22 cellular contexts compared by ENCODE assay signal in genomic region chr17:41428591-41429326, GRCh38. TPM values are rescaled to one million over a fixed set of nuclear protein-coding genes. Genes with fewer than 3 reads are reported as not detected.
DNase-seq lines count a peak whose midpoint lies in the region; ATAC-seq and TF ChIP-seq lines count a peak whose summit lies in the region.
"Had no signal": no experiment of that assay in that cellular context is flagged by ENCODE, and none has a peak within 500 bp of the region (broad histone marks: within the 10 kb centered on the region; RNA-seq: fewer than 3 reads in every experiment).

No MANE protein-coding gene starts in this region.

- H3K4me3 Mint-ChIP-seq in HFFc6, result no peak overlapping the region
- H3K4me3 Mint-ChIP-seq: activated CD4-positive, alpha-beta T cell treated with anti-CD3 and anti-CD28 coated beads, Interleukin-2, amount 10 ng/mL, durations not matched to agents 7 days and 5 days had no signal

- no peaks in the 10 kb centered on the region for H3K9me3 Mint-ChIP-seq in HFFc6
- H3K9me3 Mint-ChIP-seq: activated CD4-positive, alpha-beta T cell treated with anti-CD3 and anti-CD28 coated beads, Interleukin-2, amount 10 ng/mL, durations not matched to agents 7 days and 5 days had no signal

- no peaks in the 10 kb centered on the region for H3K36me3 Mint-ChIP-seq in HFFc6 (ENCODE audit: low read depth)

- H3K27ac Mint-ChIP-seq in HFFc6, result no peak overlapping the region
- H3K27ac Mint-ChIP-seq: activated CD4-positive, alpha-beta T cell treated with anti-CD3 and anti-CD28 coated beads, Interleukin-2, amount 10 ng/mL, durations not matched to agents 7 days and 5 days had no signal

- DNase-seq in A172 (ENCODE audit: low spot score) (peak; percentile 40), HCEC 1CT (peak; percentile 45), amniotic epithelial cell (ENCODE audit: low read depth) (peak; percentile 82), islet precursor cell (peak; percentile 97), HFFc6 (no peak), NCI-H510A (lab: John Stamatoyannopoulos, UW) (no peak)
- DNase-seq: activated CD4-positive, alpha-beta T cell treated with anti-CD3 and anti-CD28 coated beads, Interleukin-2, amount 10 ng/mL, durations not matched to agents 7 days and 5 days; colonic mucosa; heart right ventricle; NCI-H1417 treated with DMSO at 0.1 percent for 48 hours; NCI-H69; right cardiac atrium; SHP77; stimulated activated CD4-positive, alpha-beta T cell treated with anti-CD3 and anti-CD28 coated beads, Interleukin-15, amount 100 ng/mL, for 24 hours; upper lobe of right lung had no signal

- TF ChIP-seq CTCF in HFFc6 (IDR thresholded peaks at IDR 0.05), result no peak

- peaks cover 22% of the 10 kb centered on the region for H3K4me1 Mint-ChIP-seq in HFFc6 (ENCODE audit: low read depth)
- H3K4me1 Mint-ChIP-seq: activated CD4-positive, alpha-beta T cell treated with anti-CD3 and anti-CD28 coated beads, Interleukin-2, amount 10 ng/mL, durations not matched to agents 7 days and 5 days had no signal

- ATAC-seq in GM21619 (IDR thresholded peaks at IDR 0.05; ENCODE audit: unreplicated experiment), result no peak
- ATAC-seq in HG02884 (IDR thresholded peaks at IDR 0.05; ENCODE audit: unreplicated experiment), result no peak
- ATAC-seq: heart right ventricle, right cardiac atrium, upper lobe of right lung had no signal

- no peaks in the 10 kb centered on the region for H3K27me3 Mint-ChIP-seq in HFFc6 (ENCODE audit: insufficient read depth)

RNA-seq across cellular contexts. Expression of gene KRT37, which starts 4.4 kb away (rescaled TPM):
- total RNA-seq in A172 (2014; rRNA removed; shearing (Covaris generic)), result not detected in 2 replicates
- total RNA-seq in HFFc6 (2021; fragmentation: NEBNext Ultra II Directional; extraction: Animal tissue kit (Norgen Biotek cat#: 25700)), result not detected
- total RNA-seq: activated CD4-positive, alpha-beta T cell treated with anti-CD3 and anti-CD28 coated beads, Interleukin-2, amount 10 ng/mL, durations not matched to agents 7 days and 5 days; colonic mucosa; Daoy; heart right ventricle; lung; omental fat pad; right cardiac atrium; subcutaneous adipose tissue; T-helper 1 cell treated with Interleukin-12 subunit alpha and Interleukin-12 subunit beta and Interleukin-4 antibody, amounts not matched to agents 30 ng/mL and 1 ng/mL, for 36 hours; upper lobe of right lung had no signal

RNA-seq across cellular contexts. Expression of gene KRT38, which starts 12.0 kb away (rescaled TPM):
- total RNA-seq in A172 (2014; rRNA removed; shearing (Covaris generic)), result not detected in 2 replicates
- under 1 TPM; 0.25 to 0.62 (median 0.43) TPM for total RNA-seq in HFFc6 (2021; fragmentation: NEBNext Ultra II Directional; extraction: Animal tissue kit (Norgen Biotek cat#: 25700))
- total RNA-seq: activated CD4-positive, alpha-beta T cell treated with anti-CD3 and anti-CD28 coated beads, Interleukin-2, amount 10 ng/mL, durations not matched to agents 7 days and 5 days; colonic mucosa; Daoy; heart right ventricle; lung; omental fat pad; right cardiac atrium; subcutaneous adipose tissue; T-helper 1 cell treated with Interleukin-12 subunit alpha and Interleukin-12 subunit beta and Interleukin-4 antibody, amounts not matched to agents 30 ng/mL and 1 ng/mL, for 36 hours; upper lobe of right lung had no signal

RNA-seq across cellular contexts. Expression of gene KRT31, which starts 31.4 kb away (rescaled TPM):
- not detected in 2 replicates for total RNA-seq in A172 (2014; rRNA removed; shearing (Covaris generic))
- under 1 TPM in 2 of 6 experiments, not detected in 4; 0.09 to 0.14 TPM for total RNA-seq in HFFc6 (2021; fragmentation: NEBNext Ultra II Directional; extraction: Animal tissue kit (Norgen Biotek cat#: 25700))
- total RNA-seq: activated CD4-positive, alpha-beta T cell treated with anti-CD3 and anti-CD28 coated beads, Interleukin-2, amount 10 ng/mL, durations not matched to agents 7 days and 5 days; colonic mucosa; Daoy; heart right ventricle; lung; omental fat pad; right cardiac atrium; subcutaneous adipose tissue; T-helper 1 cell treated with Interleukin-12 subunit alpha and Interleukin-12 subunit beta and Interleukin-4 antibody, amounts not matched to agents 30 ng/mL and 1 ng/mL, for 36 hours; upper lobe of right lung had no signal

RNA-seq across cellular contexts. Expression of gene KRT32, which starts 38.4 kb away (rescaled TPM):
- 0.12 TPM in 1 of 2 replicates, not detected in the other for total RNA-seq in A172 (2014; rRNA removed; shearing (Covaris generic))
- total RNA-seq in HFFc6 (2021; fragmentation: NEBNext Ultra II Directional; extraction: Animal tissue kit (Norgen Biotek cat#: 25700)), result under 1 TPM in 2 of 6 experiments, not detected in 4; 0.14 TPM
- total RNA-seq: activated CD4-positive, alpha-beta T cell treated with anti-CD3 and anti-CD28 coated beads, Interleukin-2, amount 10 ng/mL, durations not matched to agents 7 days and 5 days; colonic mucosa; lung; omental fat pad; right cardiac atrium; subcutaneous adipose tissue; T-helper 1 cell treated with Interleukin-12 subunit alpha and Interleukin-12 subunit beta and Interleukin-4 antibody, amounts not matched to agents 30 ng/mL and 1 ng/mL, for 36 hours; upper lobe of right lung had no signal

RNA-seq across cellular contexts. Expression of gene KRT34, which starts 46.7 kb away (rescaled TPM):
- 0.31 and 1.1 TPM in 2 replicates for total RNA-seq in A172 (2014; rRNA removed; shearing (Covaris generic))
- total RNA-seq in HFFc6 (2021; fragmentation: NEBNext Ultra II Directional; extraction: Animal tissue kit (Norgen Biotek cat#: 25700)), result 100 to 1,000 TPM in 2 of 6 experiments, 10 to 100 TPM in 4; 58.8 to 247 (median 71.3) TPM
- total RNA-seq: activated CD4-positive, alpha-beta T cell treated with anti-CD3 and anti-CD28 coated beads, Interleukin-2, amount 10 ng/mL, durations not matched to agents 7 days and 5 days; colonic mucosa; heart right ventricle; lung; omental fat pad; right cardiac atrium; subcutaneous adipose tissue; T-helper 1 cell treated with Interleukin-12 subunit alpha and Interleukin-12 subunit beta and Interleukin-4 antibody, amounts not matched to agents 30 ng/mL and 1 ng/mL, for 36 hours; upper lobe of right lung had no signal

Comparison
In these comparisons a context has a peak if more than half of its experiments do, and no peak if none do; other contexts are left out.
1. DNase-seq: peak in A172 (single experiment), HCEC 1CT (single experiment), amniotic epithelial cell (single experiment) and islet precursor cell (single experiment); none in HFFc6 (single experiment) and NCI-H510A (single experiment).